Comparison of ENCODE assay signal across 1 cellular context in the genomic region with DNA sequence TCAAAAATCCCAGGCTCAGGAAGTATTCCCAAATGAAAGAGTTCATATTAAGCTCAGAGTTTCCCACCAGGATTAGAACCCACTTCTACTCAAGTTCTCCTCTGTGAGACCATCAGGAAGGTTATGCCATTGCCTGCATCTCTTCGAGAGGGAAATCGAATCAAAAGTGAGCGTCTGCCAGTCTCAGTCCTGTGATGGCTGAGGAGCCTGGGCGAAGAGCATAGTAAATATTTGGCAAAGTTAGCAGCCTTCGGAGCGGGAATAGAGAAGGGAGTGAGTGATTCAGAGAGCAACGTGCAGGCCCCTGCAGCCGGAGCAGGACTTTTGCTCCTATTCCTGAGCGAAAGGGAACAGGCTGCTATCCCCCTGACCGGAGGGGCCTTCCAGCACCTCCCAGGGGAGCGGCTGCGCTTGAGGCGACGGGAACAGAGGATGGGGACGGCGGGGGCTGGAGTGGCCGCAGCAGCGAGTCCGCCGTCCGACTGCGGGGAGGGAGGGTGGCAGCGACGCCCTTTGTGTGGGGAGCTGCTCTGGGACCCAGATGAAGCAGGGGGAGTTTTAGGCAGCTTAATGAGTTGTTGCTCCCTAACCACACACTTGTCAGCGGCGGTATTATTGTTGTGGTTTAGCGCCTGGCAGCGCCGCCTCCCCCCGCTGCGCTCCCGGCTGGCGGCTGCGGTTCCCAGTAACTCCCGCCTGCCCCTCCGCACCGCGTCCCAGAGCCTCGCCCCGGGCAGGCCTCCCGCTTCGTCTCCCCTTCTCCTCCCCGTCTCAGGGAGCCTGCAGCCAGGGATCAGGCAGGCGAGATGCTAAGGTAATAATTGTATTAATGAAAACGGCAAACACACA.
TF ChIP-seq lines count a peak whose summit lies in the region.

No MANE protein-coding gene starts in this region.

TF ChIP-seq in HepG2, 621 proteins besides CTCF, POLR2A, EP300 and RAD21:
- TF ChIP-seq MYPOP (CRISPR knock-in tag; IDR thresholded peaks at IDR 0.05) (peak; percentile 68; the same call in 1 of the 2 replicates), ZNF687 (CRISPR knock-in tag; IDR thresholded peaks at IDR 0.05) (peak; percentile 55), ZNF678 (CRISPR knock-in tag; IDR thresholded peaks at IDR 0.05) (no peak), ZNF777 (CRISPR knock-in tag; IDR thresholded peaks at IDR 0.05) (peak; percentile 39; the same call in 1 of the 2 replicates), MAX (IDR thresholded peaks at IDR 0.05) (0 out of 2 replicates have a peak, but pooled peaks have one; percentile 19), TCF12 (IDR thresholded peaks at IDR 0.05) (no peak), TCF12 (CRISPR knock-in tag; IDR thresholded peaks at IDR 0.05) (no peak), RXRA (CRISPR knock-in tag; IDR thresholded peaks at IDR 0.05) (peak; percentile 35; the same call in 1 of the 2 replicates), ZFX (CRISPR knock-in tag; IDR thresholded peaks at IDR 0.05; ENCODE audit: low read depth) (peak; percentile 11; the same call in 1 of the 2 replicates), EZH2 (conservative IDR thresholded peaks at IDR 0.05; ENCODE audit: low read depth, low read length) (peak; percentile 64), GLI4 (CRISPR knock-in tag; IDR thresholded peaks at IDR 0.05; ENCODE audit: borderline replicate concordance) (no peak), ZNF510 (CRISPR knock-in tag; IDR thresholded peaks at IDR 0.05; ENCODE audit: low read depth) (no peak), ZNF546 (CRISPR knock-in tag; conservative IDR thresholded peaks at IDR 0.05) (no peak), PATZ1 (CRISPR knock-in tag; IDR thresholded peaks at IDR 0.05) (0 out of 2 replicates have a peak, but pooled peaks have one; percentile 12), ZFP91 (CRISPR knock-in tag; IDR thresholded peaks at IDR 0.05; ENCODE audit: borderline replicate concordance) (0 out of 2 replicates have a peak, but pooled peaks have one; percentile 16), PHF21A (CRISPR knock-in tag; IDR thresholded peaks at IDR 0.05) (peak; percentile 24; the same call in 1 of the 2 replicates), GABPB1 (CRISPR knock-in tag; IDR thresholded peaks at IDR 0.05) (peak; percentile 15; the same call in 1 of the 2 replicates), ZBTB7B (CRISPR knock-in tag; IDR thresholded peaks at IDR 0.05) (0 out of 2 replicates have a peak, but pooled peaks have one; percentile 38), HNRNPLL (IDR thresholded peaks at IDR 0.05; ENCODE audit: low read depth, low read length, poor library complexity, severe bottlenecking) (peak; percentile 53), FOSL1 (CRISPR knock-in tag; IDR thresholded peaks at IDR 0.05; ENCODE audit: borderline replicate concordance) (no peak), ZFP36L1 (CRISPR knock-in tag; IDR thresholded peaks at IDR 0.05) (no peak)
- TF ChIP-seq, protein P1, sequence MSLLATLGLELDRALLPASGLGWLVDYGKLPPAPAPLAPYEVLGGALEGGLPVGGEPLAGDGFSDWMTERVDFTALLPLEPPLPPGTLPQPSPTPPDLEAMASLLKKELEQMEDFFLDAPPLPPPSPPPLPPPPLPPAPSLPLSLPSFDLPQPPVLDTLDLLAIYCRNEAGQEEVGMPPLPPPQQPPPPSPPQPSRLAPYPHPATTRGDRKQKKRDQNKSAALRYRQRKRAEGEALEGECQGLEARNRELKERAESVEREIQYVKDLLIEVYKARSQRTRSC (CRISPR knock-in tag; IDR thresholded peaks at IDR 0.05; ENCODE audit: low read depth), result no peak
